ENCODE assay signal across 13 cellular contexts in genomic region chr6:40545954-40546353, GRCh38. TPM values are rescaled to one million over a fixed set of nuclear protein-coding genes. Genes with fewer than 3 reads are reported as not detected.
"Had no signal": no experiment of that assay in that cellular context is flagged by ENCODE, and none has a peak within 500 bp of the region (broad histone marks: within the 10 kb centered on the region; RNA-seq: fewer than 3 reads in every experiment).

No MANE protein-coding gene starts in this region.

- H3K9me3 Mint-ChIP-seq: memory B cell had no signal

- H3K27ac Mint-ChIP-seq: memory B cell had no signal

- H3K27me3 ChIP-seq: adrenal gland, gastrocnemius medialis, left lung had no signal

- H3K9me3 ChIP-seq: adrenal gland, gastrocnemius medialis, left lung, tibial artery had no signal

- H3K4me1 ChIP-seq: adrenal gland, gastrocnemius medialis, left lung, tibial artery had no signal

- H3K36me3 ChIP-seq: adrenal gland, gastrocnemius medialis, left lung, tibial artery had no signal

- H3K4me3 ChIP-seq: adrenal gland, coronary artery, gastrocnemius medialis, left lung, tibial artery had no signal

- H3K4me3 Mint-ChIP-seq: memory B cell had no signal

- ATAC-seq: gastrocnemius medialis, left lung had no signal

- DNase-seq: activated CD4-positive, alpha-beta T cell treated with anti-CD3 and anti-CD28 coated beads, Interleukin-2, amount 50 U/mL, for 1 hour; activated naive CD4-positive, alpha-beta T cell treated with anti-CD3 and anti-CD28 coated beads, Interleukin-2, amount 50 U/mL, for 16 hours; activated T-cell treated with anti-CD3 and anti-CD28 coated beads, Interleukin-2, amount 50 U/mL, for 1 hour; adrenal gland; caudate nucleus; effector CD8-positive, alpha-beta T cell; gastrocnemius medialis; left lung; small intestine; tibial artery had no signal

- H3K36me3 Mint-ChIP-seq: memory B cell had no signal

- H3K4me1 Mint-ChIP-seq: memory B cell had no signal

- H3K27ac ChIP-seq: adrenal gland, coronary artery, gastrocnemius medialis, left lung, tibial artery had no signal

RNA-seq across cellular contexts. Expression of gene LRFN2, which starts 41.2 kb away (rescaled TPM):
- total RNA-seq: fibroblast of lung, gastrocnemius medialis had no signal
- polyA plus RNA-seq: fibroblast of lung had no signal
